ENCODE assay signal across 10 cellular contexts in genomic region chr16:88468289-88469129, GRCh38. TPM values are rescaled to one million over a fixed set of nuclear protein-coding genes. Genes with fewer than 3 reads are reported as not detected.
DNase-seq lines count a peak whose midpoint lies in the region; ATAC-seq and TF ChIP-seq lines count a peak whose summit lies in the region.
"Had no signal": no experiment of that assay in that cellular context is flagged by ENCODE, and none has a peak within 500 bp of the region (broad histone marks: within the 10 kb centered on the region; RNA-seq: fewer than 3 reads in every experiment).

No MANE protein-coding gene starts in this region.

- H3K36me3 ChIP-seq in NT2/D1 (ENCODE audit: insufficient read depth, insufficient read length, low read length) (no peaks in the 10 kb centered on the region), upper lobe of left lung (no peaks in the 10 kb centered on the region)

- peaks cover 34% of the 10 kb centered on the region for H3K4me1 ChIP-seq in NT2/D1 (ENCODE audit: insufficient read depth, insufficient read length)
- H3K4me1 ChIP-seq in upper lobe of left lung: peaks cover 0 to 2% (median 0%) of the 10 kb centered on the region in 4 donors

- no peak overlapping the region for H3K27ac ChIP-seq in upper lobe of left lung

- H3K4me3 ChIP-seq in NT2/D1 (ENCODE audit: insufficient read length, low read depth) (no peak overlapping the region), upper lobe of left lung (no peak overlapping the region)
- H3K4me3 ChIP-seq: spleen had no signal

- 65 to 71% methylated on average over 5 to 18 of the region's 18 CpGs for WGBS in upper lobe of left lung, 2 donors

- TF ChIP-seq POLR2A in upper lobe of left lung (IDR thresholded peaks at IDR 0.05): no peak

- peak overlapping the region; percentile 50 for H3K9ac ChIP-seq in NT2/D1 (ENCODE audit: insufficient read length, low read depth)

- TF ChIP-seq EP300 in upper lobe of left lung (IDR thresholded peaks at IDR 0.05): no peak

- no peak overlapping the region for H3K27ac Mint-ChIP-seq in activated naive CD4-positive, alpha-beta T cell treated with anti-CD3 and anti-CD28 coated beads, Interleukin-2, amount 10 ng/mL, durations not matched to agents 7 days and 5 days
- H3K27ac Mint-ChIP-seq: dendritic cell treated with granulocyte-macrophage colony-stimulating factor and Interleukin-4, amounts not matched to agents 40 ng/mL and 50 ng/mL, for 4 days had no signal

- CTCF ChIA-PET in activated naive CD4-positive, alpha-beta T cell treated with anti-CD3 and anti-CD28 coated beads, Interleukin-2, amount 10 ng/mL, durations not matched to agents 7 days and 5 days (lab: Charles Lee): no interaction called here

- no peaks in the 10 kb centered on the region for H3K36me3 Mint-ChIP-seq in activated naive CD4-positive, alpha-beta T cell treated with anti-CD3 and anti-CD28 coated beads, Interleukin-2, amount 10 ng/mL, durations not matched to agents 7 days and 5 days

- peak; percentile 47 for DNase-seq in activated naive CD4-positive, alpha-beta T cell treated with anti-CD3 and anti-CD28 coated beads, Interleukin-2, amount 10 ng/mL, durations not matched to agents 7 days and 5 days
- no peak for DNase-seq in activated naive CD4-positive, alpha-beta T cell (lab: John Stamatoyannopoulos, UW)
- DNase-seq in NT2/D1 (ENCODE audit: low read depth, low spot score): peak; percentile 65
- peak; percentile 34 for DNase-seq in stimulated activated naive CD8-positive, alpha-beta T cell treated with anti-CD3 and anti-CD28 coated beads, Interleukin-15, Interleukin-2, amounts not matched to agents 100 U/mL and 50 U/mL, for 24 hours
- no peak for DNase-seq in upper lobe of left lung
- no peak for DNase-seq in amniotic stem cell (lab: John Stamatoyannopoulos, UW)
- DNase-seq: spleen had no signal

- H3K9me3 ChIP-seq in NT2/D1 (ENCODE audit: insufficient read depth, low read length) (no peaks in the 10 kb centered on the region), upper lobe of left lung (no peaks in the 10 kb centered on the region)
- H3K9me3 ChIP-seq: spleen had no signal

- no peaks in the 10 kb centered on the region for H3K9me3 Mint-ChIP-seq in activated naive CD4-positive, alpha-beta T cell treated with anti-CD3 and anti-CD28 coated beads, Interleukin-2, amount 10 ng/mL, durations not matched to agents 7 days and 5 days
- H3K9me3 Mint-ChIP-seq: dendritic cell treated with granulocyte-macrophage colony-stimulating factor and Interleukin-4, amounts not matched to agents 40 ng/mL and 50 ng/mL, for 4 days had no signal

- H3K4me1 Mint-ChIP-seq in activated naive CD4-positive, alpha-beta T cell treated with anti-CD3 and anti-CD28 coated beads, Interleukin-2, amount 10 ng/mL, durations not matched to agents 7 days and 5 days: peaks cover 74% of the 10 kb centered on the region

- H3K4me3 Mint-ChIP-seq in activated naive CD4-positive, alpha-beta T cell treated with anti-CD3 and anti-CD28 coated beads, Interleukin-2, amount 10 ng/mL, durations not matched to agents 7 days and 5 days: no peak overlapping the region
- H3K4me3 Mint-ChIP-seq: dendritic cell treated with granulocyte-macrophage colony-stimulating factor and Interleukin-4, amounts not matched to agents 40 ng/mL and 50 ng/mL, for 4 days had no signal

- no peak for TF ChIP-seq CTCF in upper lobe of left lung (IDR thresholded peaks at IDR 0.05)

- ATAC-seq in esophagus mucosa: peak; percentile 32
- peak; percentile 38 for ATAC-seq in stimulated activated naive CD8-positive, alpha-beta T cell treated with anti-CD3 and anti-CD28 coated beads, Interleukin-15, Interleukin-2, amounts not matched to agents 100 U/mL and 50 U/mL, for 24 hours
- ATAC-seq in upper lobe of left lung (ENCODE audit: low FRiP score in 2 of 2): no peak
- no peak for ATAC-seq in GM21526 (IDR thresholded peaks at IDR 0.05; ENCODE audit: low FRiP score, unreplicated experiment)

- no peaks in the 10 kb centered on the region for H3K27me3 Mint-ChIP-seq in activated naive CD4-positive, alpha-beta T cell treated with anti-CD3 and anti-CD28 coated beads, Interleukin-2, amount 10 ng/mL, durations not matched to agents 7 days and 5 days

- no peaks in the 10 kb centered on the region for H3K27me3 ChIP-seq in NT2/D1 (ENCODE audit: insufficient read depth, insufficient read length)
- H3K27me3 ChIP-seq in upper lobe of left lung: no peaks in the 10 kb centered on the region
- H3K27me3 ChIP-seq: spleen had no signal

RNA-seq across cellular contexts. Expression of gene ZFPM1, which starts 15.4 kb away (rescaled TPM):
- total RNA-seq in esophagus mucosa: 3.2 TPM
- 1 to 10 TPM; 1.0 to 8.4 (median 3.3) TPM for total RNA-seq in upper lobe of left lung

Comparison
In these comparisons a context has a peak if more than half of its experiments do, and no peak if none do; other contexts are left out.
1. DNase-seq: peak in activated naive CD4-positive, alpha-beta T cell treated with anti-CD3 and anti-CD28 coated beads, Interleukin-2, amount 10 ng/mL, durations not matched to agents 7 days and 5 days (single experiment), NT2/D1 (single experiment) and stimulated activated naive CD8-positive, alpha-beta T cell treated with anti-CD3 and anti-CD28 coated beads, Interleukin-15, Interleukin-2, amounts not matched to agents 100 U/mL and 50 U/mL, for 24 hours (single experiment); none in activated naive CD4-positive, alpha-beta T cell (0 of 4), upper lobe of left lung (0 of 2) and amniotic stem cell (single experiment).
2. ATAC-seq: peak in esophagus mucosa (single experiment) and stimulated activated naive CD8-positive, alpha-beta T cell treated with anti-CD3 and anti-CD28 coated beads, Interleukin-15, Interleukin-2, amounts not matched to agents 100 U/mL and 50 U/mL, for 24 hours (single experiment); none in upper lobe of left lung (0 of 2) and GM21526 (single experiment).